14 cellular contexts compared by ENCODE assay signal in genomic region chr11:99320769-99321290, GRCh38.
"Had no signal": no experiment of that assay in that cellular context is flagged by ENCODE, and none has a peak within 500 bp of the region (broad histone marks: within the 10 kb centered on the region; RNA-seq: fewer than 3 reads in every experiment).

No MANE protein-coding gene starts in this region.

- H3K9me3 ChIP-seq: gastroesophageal sphincter, thoracic aorta, transverse colon had no signal

- H3K27me3 ChIP-seq: gastroesophageal sphincter, stomach, transverse colon had no signal

- H3K36me3 ChIP-seq: gastroesophageal sphincter, stomach, thoracic aorta, transverse colon had no signal

- H3K27ac ChIP-seq: gastroesophageal sphincter, skin epidermis, stomach, thoracic aorta, transverse colon had no signal

- DNase-seq: dermis blood vessel endothelial cell; glutamatergic neuron; islet precursor cell; natural killer cell; posterior cingulate gyrus; stimulated activated CD4-positive, alpha-beta T cell treated with anti-CD3 and anti-CD28 coated beads, Interleukin-2, amount 100 ng/mL, for 24 hours; stimulated activated CD4-positive, alpha-beta T cell treated with anti-CD3 and anti-CD28 coated beads, Interleukin-4, amount 100 ng/mL, for 4 hours; stimulated activated naive CD4-positive, alpha-beta T cell; stomach; substantia nigra; transverse colon had no signal

- H3K4me3 ChIP-seq: gastroesophageal sphincter, skin epidermis, stomach, thoracic aorta, transverse colon had no signal

- H3K4me1 ChIP-seq: gastroesophageal sphincter, stomach, transverse colon had no signal
